ENCODE assay signal across 8 cellular contexts in the genomic region with DNA sequence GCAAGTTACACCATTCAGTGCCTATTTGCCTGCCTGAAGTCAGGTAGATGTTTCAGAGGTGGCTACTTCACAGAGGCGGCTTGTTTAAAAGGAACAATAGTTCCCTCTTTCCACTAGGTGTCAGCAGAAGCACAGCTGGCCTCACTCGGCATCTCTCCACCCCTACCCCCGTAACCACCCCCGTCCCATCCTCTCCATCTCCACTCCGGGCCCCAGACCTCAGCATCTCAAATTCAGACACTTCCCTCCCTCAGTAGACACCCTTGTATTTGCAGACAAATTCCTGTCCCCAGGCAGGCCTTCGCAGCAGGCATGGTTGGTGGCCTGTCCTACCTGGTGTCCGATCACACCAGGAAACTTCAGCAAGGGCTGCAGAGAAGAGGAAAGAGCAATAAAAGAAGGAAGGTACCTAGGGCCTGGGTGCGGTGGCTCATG. TPM values are rescaled to one million over a fixed set of nuclear protein-coding genes. Genes with fewer than 3 reads are reported as not detected.
DNase-seq lines count a peak whose midpoint lies in the region; ATAC-seq and TF ChIP-seq lines count a peak whose summit lies in the region.

No MANE protein-coding gene starts in this region.

- ATAC-seq in central memory CD8-positive, alpha-beta T cell (replicated peaks; ENCODE audit: extremely low read depth, poor library complexity, severe bottlenecking), result peak; percentile 84
- peak; percentile 96 for ATAC-seq in left colon

- no peaks in the 10 kb centered on the region for H3K36me3 ChIP-seq in A673 (ENCODE audit: insufficient read depth, low read length, poor library complexity, severe bottlenecking)

- no peak overlapping the region for H3K27ac ChIP-seq in A673 (ENCODE audit: low read depth, low read length, poor library complexity, severe bottlenecking)
- no peak overlapping the region for H3K27ac ChIP-seq in VCaP

- peak; percentile 83 for DNase-seq in A673 (ENCODE audit: low spot score)
- DNase-seq in GM19238 (ENCODE audit: insufficient read length, low spot score), result peak; percentile 72
- DNase-seq in NCI-H2196 treated with DMSO at 0.1 percent for 48 hours (lab: John Stamatoyannopoulos, UW; ENCODE audit: unreplicated experiment), result peak; percentile 68
- DNase-seq in central memory CD8-positive, alpha-beta T cell (ENCODE audit: low spot score in 2 of 2), result peak; percentile 20 to 25
- DNase-seq in left colon, result peak; percentile 40 to 45
- peak in 2 of 3 donors; percentile 14 to 25 for DNase-seq in stimulated activated CD4-positive, alpha-beta T cell treated with anti-CD3 and anti-CD28 coated beads, TNF-alpha, amount 100 ng/mL, for 1 hour (ENCODE audit: low read depth in 3 of 3, low spot score in 1 of 3)
- no peak for DNase-seq in GOT3 (lab: John Stamatoyannopoulos, UW)

- H3K9me3 ChIP-seq in A673 (ENCODE audit: low read depth, low read length, poor library complexity, severe bottlenecking), result no peaks in the 10 kb centered on the region

- peaks cover 7% of the 10 kb centered on the region for H3K4me1 Mint-ChIP-seq in central memory CD8-positive, alpha-beta T cell

- BruUV-seq in A673 (replicated peaks; lab: Mats Ljungman, UMichigan), result no TSS peak

- intact Hi-C loops in A673 (cut with micrococcal nuclease; ENCODE audit: unreplicated experiment) (loop anchor here (1.0 kb wide), 2 partner anchors 59 to 72 kb away; a partner anchor contains a TSS), left colon (cut with DNase I, micrococcal nuclease) (loop anchor here (5.0 to 10.0 kb wide), 3 partner anchors 52 to 70 kb away; no protein-coding TSS in a partner anchor)

- peaks cover 3% of the 10 kb centered on the region for H3K36me3 Mint-ChIP-seq in central memory CD8-positive, alpha-beta T cell (ENCODE audit: insufficient read depth)

- CTCF ChIA-PET in A673 (lab: Charles Lee), result interaction anchor here (3.7 kb wide), 1 partner anchor 59 kb away, joined by 33 read pairs; a partner anchor contains a TSS

- no peaks in the 10 kb centered on the region for H3K27me3 ChIP-seq in A673 (replicated peaks; ENCODE audit: insufficient read depth, low read depth, low read length, poor library complexity)

- H3K27ac Mint-ChIP-seq in central memory CD8-positive, alpha-beta T cell (ENCODE audit: low read depth), result no peak overlapping the region

- H3K4me3 Mint-ChIP-seq in central memory CD8-positive, alpha-beta T cell, result no peak overlapping the region

- TF ChIP-seq CTCF in A673 (conservative IDR thresholded peaks at IDR 0.05; ENCODE audit: low read depth, low read length), result peak; percentile 76
- TF ChIP-seq CTCF in VCaP (conservative IDR thresholded peaks at IDR 0.05), result peak; percentile 82

- no peaks in the 10 kb centered on the region for H3K9me3 Mint-ChIP-seq in central memory CD8-positive, alpha-beta T cell

- no peak overlapping the region for H3K4me3 ChIP-seq in A673 (ENCODE audit: low read depth, low read length, poor library complexity, severe bottlenecking)

- H3K4me1 ChIP-seq in A673 (ENCODE audit: insufficient read depth, low read length, poor library complexity, severe bottlenecking), result peaks cover 3% of the 10 kb centered on the region

- POLR2A ChIA-PET in A673 (lab: Charles Lee; ENCODE audit: low non-redundant PET), result no interaction called here

- H3K27me3 Mint-ChIP-seq in central memory CD8-positive, alpha-beta T cell, result peaks cover 15% of the 10 kb centered on the region

RNA-seq across cellular contexts. Expression of a gene that starts 9.1 kb away (rescaled TPM):
- total RNA-seq in A673 (2021) (60.2 and 65.7 TPM in 2 replicates), left colon (10 to 100 TPM; 59.9 to 72.8 TPM)

RNA-seq across cellular contexts. Expression of a gene that starts 58.8 kb away (rescaled TPM):
- total RNA-seq in A673 (2021), result 17.4 and 18.9 TPM in 2 replicates
- 10 to 100 TPM; 10.9 to 11.2 TPM for total RNA-seq in left colon
